1 cellular context compared by ENCODE assay signal in the genomic region with DNA sequence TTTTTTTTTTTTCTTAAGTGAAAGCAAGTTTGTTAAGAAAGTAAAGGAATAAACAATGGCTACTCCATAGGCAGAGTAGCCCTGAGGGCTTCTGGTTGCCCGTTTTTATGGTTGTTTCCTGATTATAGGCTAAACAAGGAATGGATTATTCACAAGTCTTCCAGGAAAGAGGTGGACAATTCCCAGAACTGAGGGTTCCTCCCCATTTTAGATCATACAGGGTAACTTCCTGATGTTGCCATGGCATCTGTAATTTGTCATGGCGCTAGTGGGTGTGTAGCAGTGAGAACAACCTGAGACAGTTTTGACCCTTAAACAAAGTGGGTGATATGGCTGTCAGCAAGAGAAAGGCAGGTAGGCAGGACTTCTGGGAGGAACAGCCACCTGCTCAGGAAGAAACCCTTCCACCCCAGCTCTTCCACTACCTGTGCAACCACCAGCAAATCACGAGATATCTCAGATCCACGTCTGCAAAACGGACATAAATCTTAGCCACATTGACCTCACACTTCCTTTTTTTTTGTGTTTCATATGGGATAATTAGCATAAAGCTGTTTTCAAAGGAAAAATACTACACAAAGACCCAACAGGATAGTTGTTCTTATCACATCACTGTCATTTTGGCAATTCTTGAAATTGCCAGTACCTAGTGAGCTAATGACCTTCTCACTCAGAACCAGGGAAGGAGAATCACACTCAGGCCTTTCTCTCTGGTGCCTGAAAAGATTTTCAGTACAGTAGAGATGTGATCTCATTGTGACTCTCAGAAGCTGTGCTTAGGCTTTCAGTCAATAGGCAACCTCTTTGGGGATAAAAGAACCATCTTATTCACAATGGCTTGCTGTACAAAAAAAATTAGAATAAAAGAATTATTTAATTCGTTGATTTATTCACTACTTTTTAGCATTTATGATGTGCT.
TF ChIP-seq lines count a peak whose summit lies in the region.

No MANE protein-coding gene starts in this region.

TF ChIP-seq in GM23338, 12 proteins besides CTCF, POLR2A, EP300 and RAD21 (continued from another document):
- TF ChIP-seq, protein P1, sequence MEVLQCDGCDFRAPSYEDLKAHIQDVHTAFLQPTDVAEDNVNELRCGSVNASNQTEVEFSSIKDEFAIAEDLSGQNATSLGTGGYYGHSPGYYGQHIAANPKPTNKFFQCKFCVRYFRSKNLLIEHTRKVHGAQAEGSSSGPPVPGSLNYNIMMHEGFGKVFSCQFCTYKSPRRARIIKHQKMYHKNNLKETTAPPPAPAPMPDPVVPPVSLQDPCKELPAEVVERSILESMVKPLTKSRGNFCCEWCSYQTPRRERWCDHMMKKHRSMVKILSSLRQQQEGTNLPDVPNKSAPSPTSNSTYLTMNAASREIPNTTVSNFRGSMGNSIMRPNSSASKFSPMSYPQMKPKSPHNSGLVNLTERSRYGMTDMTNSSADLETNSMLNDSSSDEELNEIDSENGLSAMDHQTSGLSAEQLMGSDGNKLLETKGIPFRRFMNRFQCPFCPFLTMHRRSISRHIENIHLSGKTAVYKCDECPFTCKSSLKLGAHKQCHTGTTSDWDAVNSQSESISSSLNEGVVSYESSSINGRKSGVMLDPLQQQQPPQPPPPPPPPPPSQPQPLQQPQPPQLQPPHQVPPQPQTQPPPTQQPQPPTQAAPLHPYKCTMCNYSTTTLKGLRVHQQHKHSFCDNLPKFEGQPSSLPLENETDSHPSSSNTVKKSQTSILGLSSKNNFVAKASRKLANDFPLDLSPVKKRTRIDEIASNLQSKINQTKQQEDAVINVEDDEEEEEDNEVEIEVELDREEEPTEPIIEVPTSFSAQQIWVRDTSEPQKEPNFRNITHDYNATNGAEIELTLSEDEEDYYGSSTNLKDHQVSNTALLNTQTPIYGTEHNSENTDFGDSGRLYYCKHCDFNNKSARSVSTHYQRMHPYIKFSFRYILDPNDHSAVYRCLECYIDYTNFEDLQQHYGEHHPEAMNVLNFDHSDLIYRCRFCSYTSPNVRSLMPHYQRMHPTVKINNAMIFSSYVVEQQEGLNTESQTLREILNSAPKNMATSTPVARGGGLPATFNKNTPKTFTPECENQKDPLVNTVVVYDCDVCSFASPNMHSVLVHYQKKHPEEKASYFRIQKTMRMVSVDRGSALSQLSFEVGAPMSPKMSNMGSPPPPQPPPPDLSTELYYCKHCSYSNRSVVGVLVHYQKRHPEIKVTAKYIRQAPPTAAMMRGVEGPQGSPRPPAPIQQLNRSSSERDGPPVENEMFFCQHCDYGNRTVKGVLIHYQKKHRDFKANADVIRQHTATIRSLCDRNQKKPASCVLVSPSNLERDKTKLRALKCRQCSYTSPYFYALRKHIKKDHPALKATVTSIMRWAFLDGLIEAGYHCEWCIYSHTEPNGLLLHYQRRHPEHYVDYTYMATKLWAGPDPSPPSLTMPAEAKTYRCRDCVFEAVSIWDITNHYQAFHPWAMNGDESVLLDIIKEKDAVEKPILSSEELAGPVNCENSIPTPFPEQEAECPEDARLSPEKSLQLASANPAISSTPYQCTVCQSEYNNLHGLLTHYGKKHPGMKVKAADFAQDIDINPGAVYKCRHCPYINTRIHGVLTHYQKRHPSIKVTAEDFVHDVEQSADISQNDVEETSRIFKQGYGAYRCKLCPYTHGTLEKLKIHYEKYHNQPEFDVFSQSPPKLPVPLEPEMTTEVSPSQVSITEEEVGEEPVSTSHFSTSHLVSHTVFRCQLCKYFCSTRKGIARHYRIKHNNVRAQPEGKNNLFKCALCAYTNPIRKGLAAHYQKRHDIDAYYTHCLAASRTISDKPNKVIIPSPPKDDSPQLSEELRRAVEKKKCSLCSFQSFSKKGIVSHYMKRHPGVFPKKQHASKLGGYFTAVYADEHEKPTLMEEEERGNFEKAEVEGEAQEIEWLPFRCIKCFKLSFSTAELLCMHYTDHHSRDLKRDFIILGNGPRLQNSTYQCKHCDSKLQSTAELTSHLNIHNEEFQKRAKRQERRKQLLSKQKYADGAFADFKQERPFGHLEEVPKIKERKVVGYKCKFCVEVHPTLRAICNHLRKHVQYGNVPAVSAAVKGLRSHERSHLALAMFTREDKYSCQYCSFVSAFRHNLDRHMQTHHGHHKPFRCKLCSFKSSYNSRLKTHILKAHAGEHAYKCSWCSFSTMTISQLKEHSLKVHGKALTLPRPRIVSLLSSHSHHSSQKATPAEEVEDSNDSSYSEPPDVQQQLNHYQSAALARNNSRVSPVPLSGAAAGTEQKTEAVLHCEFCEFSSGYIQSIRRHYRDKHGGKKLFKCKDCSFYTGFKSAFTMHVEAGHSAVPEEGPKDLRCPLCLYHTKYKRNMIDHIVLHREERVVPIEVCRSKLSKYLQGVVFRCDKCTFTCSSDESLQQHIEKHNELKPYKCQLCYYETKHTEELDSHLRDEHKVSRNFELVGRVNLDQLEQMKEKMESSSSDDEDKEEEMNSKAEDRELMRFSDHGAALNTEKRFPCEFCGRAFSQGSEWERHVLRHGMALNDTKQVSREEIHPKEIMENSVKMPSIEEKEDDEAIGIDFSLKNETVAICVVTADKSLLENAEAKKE (CRISPR knock-in tag; IDR thresholded peaks at IDR 0.05) = no peak
- no peak for TF ChIP-seq EZH2 (IDR thresholded peaks at IDR 0.05; ENCODE audit: low read depth, unreplicated experiment)
- TF ChIP-seq, protein P2, sequence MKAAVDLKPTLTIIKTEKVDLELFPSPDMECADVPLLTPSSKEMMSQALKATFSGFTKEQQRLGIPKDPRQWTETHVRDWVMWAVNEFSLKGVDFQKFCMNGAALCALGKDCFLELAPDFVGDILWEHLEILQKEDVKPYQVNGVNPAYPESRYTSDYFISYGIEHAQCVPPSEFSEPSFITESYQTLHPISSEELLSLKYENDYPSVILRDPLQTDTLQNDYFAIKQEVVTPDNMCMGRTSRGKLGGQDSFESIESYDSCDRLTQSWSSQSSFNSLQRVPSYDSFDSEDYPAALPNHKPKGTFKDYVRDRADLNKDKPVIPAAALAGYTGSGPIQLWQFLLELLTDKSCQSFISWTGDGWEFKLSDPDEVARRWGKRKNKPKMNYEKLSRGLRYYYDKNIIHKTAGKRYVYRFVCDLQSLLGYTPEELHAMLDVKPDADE (IDR thresholded peaks at IDR 0.05) = no peak
